ENCODE assay signal across 12 cellular contexts in genomic region chr11:325796-326591, GRCh38. TPM values are rescaled to one million over a fixed set of nuclear protein-coding genes. Genes with fewer than 3 reads are reported as not detected.
DNase-seq lines count a peak whose midpoint lies in the region; ATAC-seq and TF ChIP-seq lines count a peak whose summit lies in the region.
"Had no signal": no experiment of that assay in that cellular context is flagged by ENCODE, and none has a peak within 500 bp of the region (broad histone marks: within the 10 kb centered on the region; RNA-seq: fewer than 3 reads in every experiment).

No MANE protein-coding gene starts in this region.

- no peaks in the 10 kb centered on the region for H4K20me1 ChIP-seq in GM23338 (replicated peaks; ENCODE audit: insufficient read depth)

- no peak overlapping the region for H3K4me2 ChIP-seq in GM23338

- H3K4me3 ChIP-seq in GM23338 = no peak overlapping the region
- peak overlapping the region in 1 of 2 donors; percentile 10 for H3K4me3 ChIP-seq in left lung
- no peak overlapping the region for H3K4me3 ChIP-seq in foreskin fibroblast (ENCODE audit: low read depth in 1 of 2, low read length in 2 of 2)
- no peak overlapping the region for H3K4me3 ChIP-seq in H7 (ENCODE audit: insufficient read depth, low read depth, low read length)
- H3K4me3 ChIP-seq: MG63 had no signal

- H3K4me1 ChIP-seq in GM23338 (ENCODE audit: insufficient read depth) (peaks cover 6% of the 10 kb centered on the region), left lung (peaks cover 24 to 56% of the 10 kb centered on the region in 2 donors)

- no peak overlapping the region for H3K4me3 Mint-ChIP-seq in GM23338
- H3K4me3 Mint-ChIP-seq in activated T-helper 2 cell treated with anti-CD3 and anti-CD28 coated beads, Interferon-gamma antibody, Interleukin-2, Interleukin-4, amounts not matched to agents 10 μg/mL and 5 μg/mL and 100 μg/mL, durations not matched to agents 14 hours and 24 hours and 36 hours (ENCODE audit: low read depth) = peak overlapping the region; percentile 71
- H3K4me3 Mint-ChIP-seq in stimulated activated memory B cell treated with anti-CD40 and anti-IgM and Interleukin-4, amounts not matched to agents 10 μg/mL and 1 μg/mL and 100 μg/mL, for 72 hours = no peak overlapping the region
- H3K4me3 Mint-ChIP-seq in glutamatergic neuron (ENCODE audit: unreplicated experiment) = no peak overlapping the region

- H3K27ac Mint-ChIP-seq in GM23338 (no peak overlapping the region), glutamatergic neuron (ENCODE audit: unreplicated experiment) (no peak overlapping the region)
- peak overlapping the region; percentile 94 for H3K27ac Mint-ChIP-seq in activated T-helper 2 cell treated with anti-CD3 and anti-CD28 coated beads, Interferon-gamma antibody, Interleukin-2, Interleukin-4, amounts not matched to agents 10 μg/mL and 5 μg/mL and 100 μg/mL, durations not matched to agents 14 hours and 24 hours and 36 hours
- H3K27ac Mint-ChIP-seq in stimulated activated memory B cell treated with anti-CD40 and anti-IgM and Interleukin-4, amounts not matched to agents 10 μg/mL and 1 μg/mL and 100 μg/mL, for 72 hours = peak overlapping the region; percentile 99

- H3K79me2 ChIP-seq in GM23338 (replicated peaks; ENCODE audit: insufficient read depth) = no peaks in the 10 kb centered on the region

- H3K27ac ChIP-seq in GM23338 (ENCODE audit: low read depth) (no peak overlapping the region), left lung (peak overlapping the region; percentile 81 to 97)

- no peaks in the 10 kb centered on the region for H3K9me2 ChIP-seq in GM23338 (ENCODE audit: insufficient read depth)

- peaks cover 30% of the 10 kb centered on the region for H3K4me1 Mint-ChIP-seq in GM23338
- peaks cover 55% of the 10 kb centered on the region for H3K4me1 Mint-ChIP-seq in activated T-helper 2 cell treated with anti-CD3 and anti-CD28 coated beads, Interferon-gamma antibody, Interleukin-2, Interleukin-4, amounts not matched to agents 10 μg/mL and 5 μg/mL and 100 μg/mL, durations not matched to agents 14 hours and 24 hours and 36 hours (ENCODE audit: low read depth)
- peaks cover 51% of the 10 kb centered on the region for H3K4me1 Mint-ChIP-seq in stimulated activated memory B cell treated with anti-CD40 and anti-IgM and Interleukin-4, amounts not matched to agents 10 μg/mL and 1 μg/mL and 100 μg/mL, for 72 hours
- peaks cover 9% of the 10 kb centered on the region for H3K4me1 Mint-ChIP-seq in glutamatergic neuron (ENCODE audit: low read depth, unreplicated experiment)

- no peaks in the 10 kb centered on the region for H3K27me3 ChIP-seq in GM23338 (ENCODE audit: insufficient read depth)
- H3K27me3 ChIP-seq in left lung = no peaks in the 10 kb centered on the region
- no peaks in the 10 kb centered on the region for H3K27me3 ChIP-seq in H7 (ENCODE audit: control insufficient read depth, insufficient read depth, low read length)
- H3K27me3 ChIP-seq: brain microvascular endothelial cell, MG63 had no signal

- intact Hi-C loops in activated T-helper 2 cell treated with anti-CD3 and anti-CD28 coated beads, Interferon-gamma antibody, Interleukin-2, Interleukin-4, amounts not matched to agents 10 μg/mL and 5 μg/mL and 100 μg/mL, durations not matched to agents 14 hours and 24 hours and 36 hours (cut with micrococcal nuclease) = loop anchor here (2.0 kb wide), 2 partner anchors 13 to 29 kb away; no protein-coding TSS in a partner anchor
- intact Hi-C loops in left lung (cut with DNase I) = no loop called here

- H3K36me3 Mint-ChIP-seq in GM23338 (ENCODE audit: low read depth) = peaks cover 7% of the 10 kb centered on the region; the same call in 1 of the 3 replicates
- H3K36me3 Mint-ChIP-seq in activated T-helper 2 cell treated with anti-CD3 and anti-CD28 coated beads, Interferon-gamma antibody, Interleukin-2, Interleukin-4, amounts not matched to agents 10 μg/mL and 5 μg/mL and 100 μg/mL, durations not matched to agents 14 hours and 24 hours and 36 hours (ENCODE audit: low read depth) = peaks cover 9% of the 10 kb centered on the region
- no peaks in the 10 kb centered on the region for H3K36me3 Mint-ChIP-seq in stimulated activated memory B cell treated with anti-CD40 and anti-IgM and Interleukin-4, amounts not matched to agents 10 μg/mL and 1 μg/mL and 100 μg/mL, for 72 hours
- H3K36me3 Mint-ChIP-seq in glutamatergic neuron (ENCODE audit: unreplicated experiment) = no peaks in the 10 kb centered on the region

- 0 out of 2 replicates have a peak, but pooled peaks cover 15% of the 10 kb centered on the region for H3F3A ChIP-seq in GM23338 (replicated peaks; ENCODE audit: low read depth)

- TF ChIP-seq CTCF in GM23338 (conservative IDR thresholded peaks at IDR 0.05; ENCODE audit: low read depth in 2 of 2) = no peak
- no peak for TF ChIP-seq CTCF in left lung (IDR thresholded peaks at IDR 0.05)
- TF ChIP-seq CTCF in foreskin fibroblast (IDR thresholded peaks at IDR 0.05; ENCODE audit: low read depth, low read length) = no peak
- no peak for TF ChIP-seq CTCF in glutamatergic neuron (IDR thresholded peaks at IDR 0.05; ENCODE audit: partially characterized antibody, unreplicated experiment)

- peak; percentile 17 for ATAC-seq in GM23338
- no peak for ATAC-seq in left lung
- ATAC-seq in stimulated activated memory B cell treated with anti-CD40 and anti-IgM and Interleukin-4, amounts not matched to agents 10 μg/mL and 1 μg/mL and 100 μg/mL, for 72 hours = no peak

- DNase-seq in GM23338 (ENCODE audit: low spot score) = no peak
- no peak for DNase-seq in activated T-helper 2 cell treated with anti-CD3 and anti-CD28 coated beads, Interferon-gamma antibody, Interleukin-2, Interleukin-4, amounts not matched to agents 10 μg/mL and 5 μg/mL and 100 μg/mL, durations not matched to agents 14 hours and 24 hours and 36 hours (ENCODE audit: low spot score)
- peak; percentile 26 to 70 for DNase-seq in left lung
- no peak for DNase-seq in foreskin fibroblast
- DNase-seq in H7 = no peak
- no peak for DNase-seq in glutamatergic neuron
- DNase-seq in T-helper 9 cell = no peak
- DNase-seq: MG63 had no signal

- 0 out of 2 replicates have a peak overlapping the region, but pooled peaks have one; percentile 28 for H2AFZ ChIP-seq in GM23338

- H3K9me3 Mint-ChIP-seq in GM23338 = peaks cover 6% of the 10 kb centered on the region; the same call in 2 of the 3 replicates
- H3K9me3 Mint-ChIP-seq in activated T-helper 2 cell treated with anti-CD3 and anti-CD28 coated beads, Interferon-gamma antibody, Interleukin-2, Interleukin-4, amounts not matched to agents 10 μg/mL and 5 μg/mL and 100 μg/mL, durations not matched to agents 14 hours and 24 hours and 36 hours = no peaks in the 10 kb centered on the region
- no peaks in the 10 kb centered on the region for H3K9me3 Mint-ChIP-seq in stimulated activated memory B cell treated with anti-CD40 and anti-IgM and Interleukin-4, amounts not matched to agents 10 μg/mL and 1 μg/mL and 100 μg/mL, for 72 hours
- H3K9me3 Mint-ChIP-seq in glutamatergic neuron (ENCODE audit: unreplicated experiment) = no peaks in the 10 kb centered on the region

- H3K36me3 ChIP-seq in GM23338 (ENCODE audit: insufficient read depth) (no peaks in the 10 kb centered on the region), left lung (no peaks in the 10 kb centered on the region), H7 (replicated peaks; ENCODE audit: control insufficient read depth, insufficient read depth, low read length) (no peaks in the 10 kb centered on the region)
- H3K36me3 ChIP-seq: brain microvascular endothelial cell, MG63 had no signal

- H3K27me3 Mint-ChIP-seq in GM23338 (ENCODE audit: insufficient read depth, low read depth, poor library complexity) = peaks cover 13% of the 10 kb centered on the region
- H3K27me3 Mint-ChIP-seq in activated T-helper 2 cell treated with anti-CD3 and anti-CD28 coated beads, Interferon-gamma antibody, Interleukin-2, Interleukin-4, amounts not matched to agents 10 μg/mL and 5 μg/mL and 100 μg/mL, durations not matched to agents 14 hours and 24 hours and 36 hours (ENCODE audit: low read depth) = no peaks in the 10 kb centered on the region
- H3K27me3 Mint-ChIP-seq in stimulated activated memory B cell treated with anti-CD40 and anti-IgM and Interleukin-4, amounts not matched to agents 10 μg/mL and 1 μg/mL and 100 μg/mL, for 72 hours = no peaks in the 10 kb centered on the region
- H3K27me3 Mint-ChIP-seq in glutamatergic neuron (ENCODE audit: unreplicated experiment) = peaks cover 5% of the 10 kb centered on the region

- no peaks in the 10 kb centered on the region for H3K9me3 ChIP-seq in left lung
- H3K9me3 ChIP-seq: MG63 had no signal

RNA-seq across cellular contexts. Expression of gene IFITM3, which starts 5.3 kb away (rescaled TPM):
- 72.4 and 82.3 TPM in 2 replicates for total RNA-seq in GM23338 (2014; rRNA removed; shearing (Covaris generic))
- 829 and 840 TPM in 2 replicates for polyA plus RNA-seq in GM23338 (2016; fragmentation: Nextera tagmentation; extraction: Ambion mirVana)
- 3.5 and 3.7 TPM in 2 replicates for total RNA-seq in activated T-helper 2 cell treated with anti-CD3 and anti-CD28 coated beads, Interferon-gamma antibody, Interleukin-2, Interleukin-4, amounts not matched to agents 10 μg/mL and 5 μg/mL and 100 μg/mL, durations not matched to agents 14 hours and 24 hours and 36 hours
- total RNA-seq in left lung (1,000 to 10,000 TPM in 1 of 2 donors, 100 to 1,000 TPM in 1; 724 to 1,115 TPM), glutamatergic neuron (ENCODE audit: unreplicated experiment) (0.93 TPM)
- total RNA-seq in H7 (2014; rRNA removed; shearing (Covaris generic)) = 278 and 328 TPM in 2 replicates

RNA-seq across cellular contexts. Expression of gene IFITM1, which starts 12.2 kb away (rescaled TPM):
- 396 and 409 TPM in 2 replicates for total RNA-seq in GM23338 (2014; rRNA removed; shearing (Covaris generic))
- 1,180 and 1,194 TPM in 2 replicates for polyA plus RNA-seq in GM23338 (2016; fragmentation: Nextera tagmentation; extraction: Ambion mirVana)
- total RNA-seq in activated T-helper 2 cell treated with anti-CD3 and anti-CD28 coated beads, Interferon-gamma antibody, Interleukin-2, Interleukin-4, amounts not matched to agents 10 μg/mL and 5 μg/mL and 100 μg/mL, durations not matched to agents 14 hours and 24 hours and 36 hours = 256 and 260 TPM in 2 replicates
- total RNA-seq in left lung (100 to 1,000 TPM in 1 of 2 donors, 10 to 100 TPM in 1; 98.7 to 149 TPM), glutamatergic neuron (ENCODE audit: unreplicated experiment) (2.6 TPM)
- total RNA-seq in H7 (2014; rRNA removed; shearing (Covaris generic)) = 1,398 and 1,404 TPM in 2 replicates

RNA-seq across cellular contexts. Expression of gene IFITM2, which starts 18.4 kb away (rescaled TPM):
- total RNA-seq in GM23338 (2014; rRNA removed; shearing (Covaris generic)) = 57.3 and 91.2 TPM in 2 replicates
- 857 and 906 TPM in 2 replicates for polyA plus RNA-seq in GM23338 (2016; fragmentation: Nextera tagmentation; extraction: Ambion mirVana)
- total RNA-seq in activated T-helper 2 cell treated with anti-CD3 and anti-CD28 coated beads, Interferon-gamma antibody, Interleukin-2, Interleukin-4, amounts not matched to agents 10 μg/mL and 5 μg/mL and 100 μg/mL, durations not matched to agents 14 hours and 24 hours and 36 hours = 680 and 689 TPM in 2 replicates
- total RNA-seq in left lung (100 to 1,000 TPM; 398 to 886 TPM), glutamatergic neuron (ENCODE audit: unreplicated experiment) (2.5 TPM)
- total RNA-seq in H7 (2014; rRNA removed; shearing (Covaris generic)) = 374 and 379 TPM in 2 replicates

RNA-seq across cellular contexts. Expression of gene IFITM5, which starts 26.7 kb away (rescaled TPM):
- total RNA-seq in GM23338 (2014; rRNA removed; shearing (Covaris generic)) = not detected in 2 replicates
- polyA plus RNA-seq in GM23338 (2016; fragmentation: Nextera tagmentation; extraction: Ambion mirVana) = 0.42 TPM in 1 of 2 replicates, not detected in the other
- total RNA-seq in activated T-helper 2 cell treated with anti-CD3 and anti-CD28 coated beads, Interferon-gamma antibody, Interleukin-2, Interleukin-4, amounts not matched to agents 10 μg/mL and 5 μg/mL and 100 μg/mL, durations not matched to agents 14 hours and 24 hours and 36 hours = not detected in 2 replicates
- total RNA-seq in left lung (not detected), glutamatergic neuron (ENCODE audit: unreplicated experiment) (not detected)
- total RNA-seq in H7 (2014; rRNA removed; shearing (Covaris generic)) = not detected in 2 replicates
- total RNA-seq: kidney epithelial cell; T-helper 1 cell treated with Interleukin-12 subunit alpha and Interleukin-12 subunit beta and Interleukin-4 antibody, amounts not matched to agents 30 ng/mL and 1 ng/mL, for 36 hours had no signal

RNA-seq across cellular contexts. Expression of gene PGGHG, which starts 37.1 kb away (rescaled TPM):
- total RNA-seq in GM23338 (2014; rRNA removed; shearing (Covaris generic)) = 45.4 and 55.8 TPM in 2 replicates
- 18.1 and 24.9 TPM in 2 replicates for polyA plus RNA-seq in GM23338 (2016; fragmentation: Nextera tagmentation; extraction: Ambion mirVana)
- 62.0 and 62.8 TPM in 2 replicates for total RNA-seq in activated T-helper 2 cell treated with anti-CD3 and anti-CD28 coated beads, Interferon-gamma antibody, Interleukin-2, Interleukin-4, amounts not matched to agents 10 μg/mL and 5 μg/mL and 100 μg/mL, durations not matched to agents 14 hours and 24 hours and 36 hours
- total RNA-seq in left lung (10 to 100 TPM; 47.7 to 75.3 TPM), glutamatergic neuron (ENCODE audit: unreplicated experiment) (14.4 TPM)
- total RNA-seq in H7 (2014; rRNA removed; shearing (Covaris generic)) = 69.0 and 102 TPM in 2 replicates

Comparison
In these comparisons a context has a peak if more than half of its experiments do, and no peak if none do; other contexts are left out.
1. DNase-seq: peak in left lung (2 of 2); none in GM23338 (single experiment), activated T-helper 2 cell treated with anti-CD3 and anti-CD28 coated beads, Interferon-gamma antibody, Interleukin-2, Interleukin-4, amounts not matched to agents 10 μg/mL and 5 μg/mL and 100 μg/mL, durations not matched to agents 14 hours and 24 hours and 36 hours (single experiment), foreskin fibroblast (0 of 2), H7 (single experiment), glutamatergic neuron (single experiment) and T-helper 9 cell (single experiment).
2. H3K27ac Mint-ChIP-seq: peak in activated T-helper 2 cell treated with anti-CD3 and anti-CD28 coated beads, Interferon-gamma antibody, Interleukin-2, Interleukin-4, amounts not matched to agents 10 μg/mL and 5 μg/mL and 100 μg/mL, durations not matched to agents 14 hours and 24 hours and 36 hours (single experiment) and stimulated activated memory B cell treated with anti-CD40 and anti-IgM and Interleukin-4, amounts not matched to agents 10 μg/mL and 1 μg/mL and 100 μg/mL, for 72 hours (single experiment); none in GM23338 (single experiment) and glutamatergic neuron (single experiment).
3. RNA of gene IFITM3, which starts 5.3 kb away (total RNA-seq): 724 to 1,115 TPM in left lung, 278 to 328 TPM in H7 and 72.4 to 82.3 TPM in GM23338; 3.5 to 3.7 TPM in activated T-helper 2 cell treated with anti-CD3 and anti-CD28 coated beads, Interferon-gamma antibody, Interleukin-2, Interleukin-4, amounts not matched to agents 10 μg/mL and 5 μg/mL and 100 μg/mL, durations not matched to agents 14 hours and 24 hours and 36 hours and 0.93 TPM in glutamatergic neuron (single experiment); every median in the first group is over 10 times any median in the second.
4. RNA of gene IFITM1, which starts 12.2 kb away (total RNA-seq): 1,398 to 1,404 TPM in H7, 396 to 409 TPM in GM23338, 256 to 260 TPM in activated T-helper 2 cell treated with anti-CD3 and anti-CD28 coated beads, Interferon-gamma antibody, Interleukin-2, Interleukin-4, amounts not matched to agents 10 μg/mL and 5 μg/mL and 100 μg/mL, durations not matched to agents 14 hours and 24 hours and 36 hours and 98.7 to 149 TPM in left lung; 2.6 TPM in glutamatergic neuron (single experiment); every median in the first group is over 10 times any median in the second.
5. RNA of gene IFITM2, which starts 18.4 kb away (total RNA-seq): 398 to 886 TPM in left lung, 680 to 689 TPM in activated T-helper 2 cell treated with anti-CD3 and anti-CD28 coated beads, Interferon-gamma antibody, Interleukin-2, Interleukin-4, amounts not matched to agents 10 μg/mL and 5 μg/mL and 100 μg/mL, durations not matched to agents 14 hours and 24 hours and 36 hours, 374 to 379 TPM in H7 and 57.3 to 91.2 TPM in GM23338; 2.5 TPM in glutamatergic neuron (single experiment); every median in the first group is over 10 times any median in the second.